8 cellular contexts compared by ENCODE assay signal in genomic region chr11:61747389-61748285, GRCh38. TPM values are rescaled to one million over a fixed set of nuclear protein-coding genes. Genes with fewer than 3 reads are reported as not detected.
DNase-seq lines count a peak whose midpoint lies in the region; ATAC-seq and TF ChIP-seq lines count a peak whose summit lies in the region.

No MANE protein-coding gene starts in this region.

- H3K4me1 ChIP-seq in GM23338 (ENCODE audit: insufficient read depth) (peaks cover 11% of the 10 kb centered on the region), mucosa of stomach (ENCODE audit: control insufficient read depth, insufficient read depth, low read length) (peaks cover 22% of the 10 kb centered on the region), transverse colon (peaks cover 5 to 15% (median 14%) of the 10 kb centered on the region in 4 donors)

- 0 out of 2 replicates have a peak overlapping the region, but pooled peaks have one; percentile 43 for H2AFZ ChIP-seq in GM23338

- H3K36me3 Mint-ChIP-seq in Calu3 (ENCODE audit: insufficient read depth, unreplicated experiment) (peaks cover 18% of the 10 kb centered on the region), GM23338 (ENCODE audit: low read depth) (no peaks in the 10 kb centered on the region; the same call in 2 of the 3 replicates)

- no peaks in the 10 kb centered on the region for H3K9me2 ChIP-seq in GM23338 (ENCODE audit: insufficient read depth)

- CTCF ChIA-PET in Calu3 (lab: Charles Lee) = interaction anchor here (0.7 to 2.2 kb wide), 9 partner anchors 10 to 360 kb away, joined by 3 to 45 read pairs (median 4); no protein-coding TSS in a partner anchor

- no peaks in the 10 kb centered on the region for H3K79me2 ChIP-seq in GM23338 (replicated peaks; ENCODE audit: insufficient read depth)

- no peaks in the 10 kb centered on the region for H3K36me3 ChIP-seq in GM23338 (ENCODE audit: insufficient read depth)
- no peaks in the 10 kb centered on the region for H3K36me3 ChIP-seq in mucosa of stomach (ENCODE audit: control insufficient read depth, insufficient read depth, low read length)
- no peaks in the 10 kb centered on the region for H3K36me3 ChIP-seq in transverse colon

- no peak for TF ChIP-seq EP300 in transverse colon (IDR thresholded peaks at IDR 0.05; ENCODE audit: low read depth)

- intact Hi-C loops in Calu3 (cut with micrococcal nuclease; ENCODE audit: unreplicated experiment) = loop anchor here (2.0 kb wide), 1 partner anchor 29 kb away; no protein-coding TSS in a partner anchor
- intact Hi-C loops in transverse colon (cut with DNase I; ENCODE audit: low total_unique reads) = no loop called here

- DNase-seq in Calu3 (peak; percentile 91), GM23338 (ENCODE audit: low spot score) (peak; percentile 87), NCI-H2196 treated with DMSO at 0.1 percent for 48 hours (lab: John Stamatoyannopoulos, UW; ENCODE audit: unreplicated experiment) (peak; percentile 54), fibroblast of gingiva (ENCODE audit: low read depth) (peak; percentile 43), transverse colon (peak; percentile 86)
- DNase-seq in activated CD8-positive, alpha-beta memory T cell treated with anti-CD3 and anti-CD28 coated beads, Interleukin-2, amount 50 U/mL, for 4 hours = peak; percentile 35

- H3K27me3 ChIP-seq in GM23338 (ENCODE audit: insufficient read depth) (peaks cover 16% of the 10 kb centered on the region), mucosa of stomach (ENCODE audit: control insufficient read depth, insufficient read depth, low read length) (no peaks in the 10 kb centered on the region), transverse colon (peaks cover 6% of the 10 kb centered on the region)

- H3K27me3 Mint-ChIP-seq in Calu3 (ENCODE audit: unreplicated experiment) = no peaks in the 10 kb centered on the region
- H3K27me3 Mint-ChIP-seq in GM23338 (ENCODE audit: insufficient read depth, low read depth, poor library complexity) = peaks cover 18% of the 10 kb centered on the region

- BruUV-seq in Calu3 (replicated peaks; lab: Mats Ljungman, UMichigan) = no TSS peak

- ATAC-seq in GM23338 (peak; percentile 79), GM18907 (IDR thresholded peaks at IDR 0.05; ENCODE audit: unreplicated experiment) (no peak)

- 46% methylated on average over 12 of the region's 14 CpGs; no CpG with 5 or more reads in 1 of the 2 donors for WGBS in transverse colon (ENCODE audit: low coverage in 1 of 2), 2 donors

- H3K4me1 Mint-ChIP-seq in Calu3 (ENCODE audit: low read depth, unreplicated experiment) (peaks cover 14% of the 10 kb centered on the region), GM23338 (peaks cover 14% of the 10 kb centered on the region)

- H3K9me3 Mint-ChIP-seq in Calu3 (ENCODE audit: low read depth, unreplicated experiment) (no peaks in the 10 kb centered on the region), GM23338 (no peaks in the 10 kb centered on the region)

- H4K20me1 ChIP-seq in GM23338 (replicated peaks; ENCODE audit: insufficient read depth) = peaks cover 3% of the 10 kb centered on the region; the same call in 1 of the 2 replicates

- H3K4me2 ChIP-seq in GM23338 = no peak overlapping the region

- TF ChIP-seq POLR2A in transverse colon (IDR thresholded peaks at IDR 0.05) = no peak

- H3K9ac ChIP-seq in mucosa of stomach (ENCODE audit: low read length) = peak overlapping the region; percentile 50

- in situ Hi-C loops in transverse colon (cut with MboI; ENCODE audit: low pct_ligation_motif_present in 1 of 4, low pct_unique_long_range_greater_than_20kb in 1 of 4, low sequenced_read_pairs in 3 of 4) = no loop called here

- peaks cover 4% of the 10 kb centered on the region; the same call in 1 of the 2 replicates for H3F3A ChIP-seq in GM23338 (replicated peaks; ENCODE audit: low read depth)

- no peak overlapping the region for H3K27ac Mint-ChIP-seq in Calu3 (ENCODE audit: unreplicated experiment)
- H3K27ac Mint-ChIP-seq in GM23338 = no peak overlapping the region

- H3K4me3 ChIP-seq in GM23338 (no peak overlapping the region), mucosa of stomach (ENCODE audit: low read length) (no peak overlapping the region), transverse colon (no peak overlapping the region)

- TF ChIP-seq CTCF in Calu3 (IDR thresholded peaks at IDR 0.05; ENCODE audit: unreplicated experiment) (peak; percentile 90), GM23338 (conservative IDR thresholded peaks at IDR 0.05; ENCODE audit: low read depth in 2 of 2) (peak; percentile 78 to 97), transverse colon (IDR thresholded peaks at IDR 0.05) (peak; percentile 85 to 95 (median 88))

- H3K27ac ChIP-seq in GM23338 (ENCODE audit: low read depth) = no peak overlapping the region
- no peak overlapping the region for H3K27ac ChIP-seq in transverse colon

- H3K4me3 Mint-ChIP-seq in Calu3 (ENCODE audit: low read depth, unreplicated experiment) = no peak overlapping the region
- no peak overlapping the region for H3K4me3 Mint-ChIP-seq in GM23338

- H3K9me3 ChIP-seq in mucosa of stomach (ENCODE audit: control insufficient read depth, low read length) = no peaks in the 10 kb centered on the region
- H3K9me3 ChIP-seq in transverse colon = no peaks in the 10 kb centered on the region

TF ChIP-seq in GM23338, 12 proteins besides CTCF, POLR2A, EP300 and RAD21:
- TF ChIP-seq EZH2 (IDR thresholded peaks at IDR 0.05; ENCODE audit: low read depth, unreplicated experiment) = no peak
- no peak for TF ChIP-seq ETS1 (IDR thresholded peaks at IDR 0.05)
- TF ChIP-seq CREB1 (CRISPR knock-in tag; IDR thresholded peaks at IDR 0.05; ENCODE audit: low read depth) = no peak
- TF ChIP-seq NANOG (IDR thresholded peaks at IDR 0.05; ENCODE audit: borderline replicate concordance) = no peak

RNA-seq across cellular contexts. Expression of gene MYRF, which starts 4.8 kb away (rescaled TPM):
- 91.4 and 139 TPM in 2 replicates for total RNA-seq in Calu3 (2022)
- total RNA-seq in GM23338 (2014; rRNA removed; shearing (Covaris generic)) = 5.0 and 5.5 TPM in 2 replicates
- polyA plus RNA-seq in GM23338 (2016; fragmentation: Nextera tagmentation; extraction: Ambion mirVana) = 1.9 and 2.2 TPM in 2 replicates
- 10 to 100 TPM in 3 of 4 donors, 1 to 10 TPM in 1; 2.0 to 14.2 (median 10.7) TPM for total RNA-seq in transverse colon

RNA-seq across cellular contexts. Expression of gene TMEM258, which starts 44.8 kb away (rescaled TPM):
- total RNA-seq in Calu3 (2022) (140 and 146 TPM in 2 replicates), transverse colon (10 to 100 TPM in 3 of 4 donors, 1 to 10 TPM in 1; 8.2 to 34.7 (median 23.7) TPM)
- total RNA-seq in GM23338 (2014; rRNA removed; shearing (Covaris generic)) = 71.3 and 73.3 TPM in 2 replicates
- 519 and 553 TPM in 2 replicates for polyA plus RNA-seq in GM23338 (2016; fragmentation: Nextera tagmentation; extraction: Ambion mirVana)

RNA-seq across cellular contexts. Expression of gene FEN1, which starts 45.1 kb away (rescaled TPM):
- total RNA-seq in Calu3 (2022) = 72.4 TPM in 2 replicates
- 89.0 and 96.3 TPM in 2 replicates for total RNA-seq in GM23338 (2014; rRNA removed; shearing (Covaris generic))
- 78.8 and 85.1 TPM in 2 replicates for polyA plus RNA-seq in GM23338 (2016; fragmentation: Nextera tagmentation; extraction: Ambion mirVana)
- total RNA-seq in transverse colon = 1 to 10 TPM in 3 of 4 donors, under 1 TPM in 1; 1.00 to 9.4 (median 4.5) TPM

Comparison
In these comparisons a context has a peak if more than half of its experiments do, and no peak if none do; other contexts are left out.
1. DNase-seq: peak in every context shown above with its lines; median percentile 91 in Calu3; 87 in GM23338; 86 in transverse colon; 54 in NCI-H2196 treated with DMSO at 0.1 percent for 48 hours; 43 in fibroblast of gingiva; 35 in activated CD8-positive, alpha-beta memory T cell treated with anti-CD3 and anti-CD28 coated beads, Interleukin-2, amount 50 U/mL, for 4 hours.